In genomic region chr1:32239335-32239734, GRCh38 we compare ENCODE assay signal across 10 cellular contexts. TPM values are rescaled to one million over a fixed set of nuclear protein-coding genes. Genes with fewer than 3 reads are reported as not detected.
DNase-seq lines count a peak whose midpoint lies in the region; ATAC-seq and TF ChIP-seq lines count a peak whose summit lies in the region.
"Had no signal": no experiment of that assay in that cellular context is flagged by ENCODE, and none has a peak within 500 bp of the region (broad histone marks: within the 10 kb centered on the region; RNA-seq: fewer than 3 reads in every experiment).

No MANE protein-coding gene starts in this region.

- H3K27me3 ChIP-seq in iPS DF 6.9 (ENCODE audit: control insufficient read depth, insufficient read depth, low read length) (no peaks in the 10 kb centered on the region), thyroid gland (no peaks in the 10 kb centered on the region)

- H3K27ac ChIP-seq in OCI-LY7 (ENCODE audit: low read depth, low read length, poor library complexity, severe bottlenecking) (no peak overlapping the region), iPS DF 6.9 (ENCODE audit: low read length) (no peak overlapping the region), thyroid gland (peak overlapping the region in 1 of 3 donors; percentile 95)

- TF ChIP-seq CTCF in OCI-LY7 (conservative IDR thresholded peaks at IDR 0.05; ENCODE audit: low read length) = peak; percentile 31; the same call in 1 of the 2 replicates
- no peak for TF ChIP-seq CTCF in thyroid gland (IDR thresholded peaks at IDR 0.05)

- BruUV-seq in OCI-LY7 (replicated peaks; lab: Mats Ljungman, UMichigan) = no TSS peak

- H3K36me3 ChIP-seq in OCI-LY7 (ENCODE audit: insufficient read depth, low read length) = peaks cover 7% of the 10 kb centered on the region; the same call in 1 of the 2 replicates
- no peaks in the 10 kb centered on the region for H3K36me3 ChIP-seq in iPS DF 6.9 (ENCODE audit: control insufficient read depth, insufficient read depth, low read length)
- H3K36me3 ChIP-seq in thyroid gland = peaks cover 0 to 3% of the 10 kb centered on the region in 2 donors

- peak overlapping the region; percentile 39 for H3K4me3 Mint-ChIP-seq in activated naive CD4-positive, alpha-beta T cell treated with anti-CD3 and anti-CD28 coated beads, Interleukin-2, amount 10 ng/mL, durations not matched to agents 7 days and 5 days

- no peaks in the 10 kb centered on the region for H3K9me2 ChIP-seq in OCI-LY7 (ENCODE audit: insufficient read depth, low read length)

- no peaks in the 10 kb centered on the region for H4K20me1 ChIP-seq in OCI-LY7 (ENCODE audit: insufficient read depth, low read length)

- no peaks in the 10 kb centered on the region for H3K79me2 ChIP-seq in OCI-LY7 (ENCODE audit: insufficient read depth, low read depth, low read length)

- no peaks in the 10 kb centered on the region for H3K36me3 Mint-ChIP-seq in activated naive CD4-positive, alpha-beta T cell treated with anti-CD3 and anti-CD28 coated beads, Interleukin-2, amount 10 ng/mL, durations not matched to agents 7 days and 5 days
- no peaks in the 10 kb centered on the region for H3K36me3 Mint-ChIP-seq in activated naive CD4-positive, alpha-beta T cell treated with anti-CD3 and anti-CD28 coated beads, Interleukin-2, amount 50 U/mL, for 72 hours

- H3K9me3 ChIP-seq in OCI-LY7 (ENCODE audit: low read length) (no peaks in the 10 kb centered on the region), iPS DF 6.9 (ENCODE audit: control insufficient read depth, insufficient read depth, low read length) (no peaks in the 10 kb centered on the region), thyroid gland (no peaks in the 10 kb centered on the region)

- no peaks in the 10 kb centered on the region for H3K9me3 Mint-ChIP-seq in activated naive CD4-positive, alpha-beta T cell treated with anti-CD3 and anti-CD28 coated beads, Interleukin-2, amount 10 ng/mL, durations not matched to agents 7 days and 5 days
- no peaks in the 10 kb centered on the region for H3K9me3 Mint-ChIP-seq in activated naive CD4-positive, alpha-beta T cell treated with anti-CD3 and anti-CD28 coated beads, Interleukin-2, amount 50 U/mL, for 72 hours

- H3K4me3 ChIP-seq in OCI-LY7 (ENCODE audit: low read depth, low read length, poor library complexity, severe bottlenecking) (no peak overlapping the region), iPS DF 6.9 (ENCODE audit: low read length) (peak overlapping the region; percentile 71; the same call in 1 of the 2 replicates), thyroid gland (replicated peaks in 1 of 3) (peak overlapping the region in 1 of 3 donors; percentile 51)

- intact Hi-C loops in OCI-LY7 (cut with micrococcal nuclease; ENCODE audit: unreplicated experiment) = no loop called here
- intact Hi-C loops in thyroid gland (cut with DNase I) = loop anchor here (10.0 kb wide), 2 partner anchors 55 to 95 kb away; partner anchors contain the start of genes HDAC1 and MARCKSL1

- peaks cover 29% of the 10 kb centered on the region for H3K4me1 Mint-ChIP-seq in activated naive CD4-positive, alpha-beta T cell treated with anti-CD3 and anti-CD28 coated beads, Interleukin-2, amount 10 ng/mL, durations not matched to agents 7 days and 5 days

- TF ChIP-seq POLR2A in thyroid gland (IDR thresholded peaks at IDR 0.05) = no peak

- no peak overlapping the region for H2AFZ ChIP-seq in OCI-LY7 (ENCODE audit: low read length)

- ATAC-seq in activated naive CD4-positive, alpha-beta T cell treated with anti-CD3 and anti-CD28 coated beads, Interleukin-2, amount 50 U/mL, for 72 hours = no peak
- no peak for ATAC-seq in HG03342 (IDR thresholded peaks at IDR 0.05; ENCODE audit: unreplicated experiment)
- ATAC-seq in HG03039 (IDR thresholded peaks at IDR 0.05; ENCODE audit: unreplicated experiment) = no peak

- no peak for DNase-seq in activated naive CD4-positive, alpha-beta T cell treated with anti-CD3 and anti-CD28 coated beads, Interleukin-2, amount 10 ng/mL, durations not matched to agents 7 days and 5 days
- DNase-seq in activated naive CD4-positive, alpha-beta T cell treated with anti-CD3 and anti-CD28 coated beads, Interleukin-2, amount 50 U/mL, for 72 hours (ENCODE audit: low spot score in 2 of 2) = no peak
- DNase-seq in OCI-LY7 (ENCODE audit: low spot score) (no peak), iPS DF 6.9 (ENCODE audit: low read depth, low spot score) (no peak), thyroid gland (peak; percentile 27), activated gamma-delta T cell treated with Interleukin-2 at 50 U/mL for 16 hours (no peak)
- DNase-seq: activated naive CD4-positive, alpha-beta T cell had no signal

- H3K27ac Mint-ChIP-seq in activated naive CD4-positive, alpha-beta T cell treated with anti-CD3 and anti-CD28 coated beads, Interleukin-2, amount 10 ng/mL, durations not matched to agents 7 days and 5 days = no peak overlapping the region
- H3K27ac Mint-ChIP-seq in activated naive CD4-positive, alpha-beta T cell treated with anti-CD3 and anti-CD28 coated beads, Interleukin-2, amount 50 U/mL, for 72 hours = no peak overlapping the region

- peaks cover 20% of the 10 kb centered on the region for H3K27me3 Mint-ChIP-seq in activated naive CD4-positive, alpha-beta T cell treated with anti-CD3 and anti-CD28 coated beads, Interleukin-2, amount 10 ng/mL, durations not matched to agents 7 days and 5 days

- no CpG with 5 or more reads among the region's 4 CpGs for WGBS in iPS DF 6.9 (ENCODE audit: insufficient coverage, insufficient read length)
- WGBS in thyroid gland, 2 donors = 47 to 51% methylated on average over 4 of the region's 4 CpGs

- POLR2A ChIA-PET in OCI-LY7 (lab: Charles Lee) = interaction anchor here (2.0 kb wide), 1 partner anchor 12 kb away, joined by 4 read pairs; the partner anchor contains the start of gene LCK

- CTCF ChIA-PET in activated naive CD4-positive, alpha-beta T cell treated with anti-CD3 and anti-CD28 coated beads, Interleukin-2, amount 10 ng/mL, durations not matched to agents 7 days and 5 days (lab: Charles Lee) = interaction anchor here (0.6 to 6.9 kb wide), 5 partner anchors 10 to 111 kb away, joined by 3 to 49 read pairs (median 5); partner anchors contain the start of gene LCK
- CTCF ChIA-PET in OCI-LY7 (lab: Charles Lee; ENCODE audit: unreplicated experiment) = interaction anchor here (0.6 kb wide), 1 partner anchor 17 kb away, joined by 3 read pairs; no protein-coding TSS in a partner anchor

- H3K4me1 ChIP-seq in OCI-LY7 (ENCODE audit: insufficient read depth, low read length, poor library complexity, severe bottlenecking) (peaks cover 35% of the 10 kb centered on the region), iPS DF 6.9 (ENCODE audit: control insufficient read depth, insufficient read depth, low read length) (no peaks in the 10 kb centered on the region), thyroid gland (peaks cover 15 to 27% of the 10 kb centered on the region in 2 donors)

- H3K4me2 ChIP-seq in OCI-LY7 (ENCODE audit: low read length) = no peak overlapping the region

RNA-seq across cellular contexts. Expression of gene FAM167B, which starts 7.7 kb away (rescaled TPM):
- total RNA-seq in activated naive CD4-positive, alpha-beta T cell treated with anti-CD3 and anti-CD28 coated beads, Interleukin-2, amount 50 U/mL, for 72 hours = 1 to 10 TPM in 1 of 2 donors, under 1 TPM in 1; 0.66 to 1.1 TPM
- 1.1 and 1.6 TPM in 2 replicates for total RNA-seq in OCI-LY7 (2014; rRNA removed; shearing (Covaris generic))
- total RNA-seq in OCI-LY7 (2022) = 1.8 and 3.1 TPM in 2 replicates
- 1 to 10 TPM; 3.6 to 5.6 (median 4.1) TPM for total RNA-seq in thyroid gland
- total RNA-seq: Daoy had no signal

RNA-seq across cellular contexts. Expression of gene LCK, which starts 11.7 kb away (rescaled TPM):
- total RNA-seq in activated naive CD4-positive, alpha-beta T cell treated with anti-CD3 and anti-CD28 coated beads, Interleukin-2, amount 50 U/mL, for 72 hours = 100 to 1,000 TPM; 208 to 284 TPM
- 217 and 218 TPM in 2 replicates for total RNA-seq in OCI-LY7 (2014; rRNA removed; shearing (Covaris generic))
- total RNA-seq in OCI-LY7 (2022) (135 and 146 TPM in 2 replicates), thyroid gland (1 to 10 TPM; 2.2 to 4.0 (median 3.5) TPM)

RNA-seq across cellular contexts. Expression of gene EIF3I, which starts 17.1 kb away (rescaled TPM):
- total RNA-seq in activated naive CD4-positive, alpha-beta T cell treated with anti-CD3 and anti-CD28 coated beads, Interleukin-2, amount 50 U/mL, for 72 hours = 100 to 1,000 TPM; 273 to 295 TPM
- total RNA-seq in OCI-LY7 (2014; rRNA removed; shearing (Covaris generic)) = 144 and 182 TPM in 2 replicates
- 193 and 207 TPM in 2 replicates for total RNA-seq in OCI-LY7 (2022)
- 100 to 1,000 TPM; 193 to 383 (median 216) TPM for total RNA-seq in thyroid gland

RNA-seq across cellular contexts. Expression of gene TMEM234, which starts 17.2 kb away (rescaled TPM):
- 10 to 100 TPM in 1 of 2 donors, 1 to 10 TPM in 1; 7.0 to 10.7 TPM for total RNA-seq in activated naive CD4-positive, alpha-beta T cell treated with anti-CD3 and anti-CD28 coated beads, Interleukin-2, amount 50 U/mL, for 72 hours
- total RNA-seq in OCI-LY7 (2014; rRNA removed; shearing (Covaris generic)) = 14.9 and 17.1 TPM in 2 replicates
- 17.5 and 24.5 TPM in 2 replicates for total RNA-seq in OCI-LY7 (2022)
- 10 to 100 TPM; 38.4 to 52.8 (median 39.2) TPM for total RNA-seq in thyroid gland

RNA-seq across cellular contexts. Expression of gene DCDC2B, which starts 30.4 kb away (rescaled TPM):
- under 1 TPM in 1 of 2 donors, not detected in 1; 0.16 TPM for total RNA-seq in activated naive CD4-positive, alpha-beta T cell treated with anti-CD3 and anti-CD28 coated beads, Interleukin-2, amount 50 U/mL, for 72 hours
- total RNA-seq in OCI-LY7 (2014; rRNA removed; shearing (Covaris generic)) = 0.06 and 0.15 TPM in 2 replicates
- total RNA-seq in OCI-LY7 (2022) (0.26 and 0.29 TPM in 2 replicates), thyroid gland (not detected)
- total RNA-seq: Daoy had no signal

Comparison
In these comparisons a context has a peak if more than half of its experiments do, and no peak if none do; other contexts are left out.
1. DNase-seq: peak in thyroid gland (2 of 2); none in activated naive CD4-positive, alpha-beta T cell treated with anti-CD3 and anti-CD28 coated beads, Interleukin-2, amount 10 ng/mL, durations not matched to agents 7 days and 5 days (single experiment), activated naive CD4-positive, alpha-beta T cell treated with anti-CD3 and anti-CD28 coated beads, Interleukin-2, amount 50 U/mL, for 72 hours (0 of 2), OCI-LY7 (single experiment), iPS DF 6.9 (single experiment) and activated gamma-delta T cell treated with Interleukin-2 at 50 U/mL for 16 hours (single experiment).
2. RNA of gene LCK, which starts 11.7 kb away (total RNA-seq): 208 to 284 TPM in activated naive CD4-positive, alpha-beta T cell treated with anti-CD3 and anti-CD28 coated beads, Interleukin-2, amount 50 U/mL, for 72 hours and 135 to 218 TPM in OCI-LY7; 2.2 to 4.0 TPM in thyroid gland; every median in the first group is over 10 times any median in the second.